In the genomic region with DNA sequence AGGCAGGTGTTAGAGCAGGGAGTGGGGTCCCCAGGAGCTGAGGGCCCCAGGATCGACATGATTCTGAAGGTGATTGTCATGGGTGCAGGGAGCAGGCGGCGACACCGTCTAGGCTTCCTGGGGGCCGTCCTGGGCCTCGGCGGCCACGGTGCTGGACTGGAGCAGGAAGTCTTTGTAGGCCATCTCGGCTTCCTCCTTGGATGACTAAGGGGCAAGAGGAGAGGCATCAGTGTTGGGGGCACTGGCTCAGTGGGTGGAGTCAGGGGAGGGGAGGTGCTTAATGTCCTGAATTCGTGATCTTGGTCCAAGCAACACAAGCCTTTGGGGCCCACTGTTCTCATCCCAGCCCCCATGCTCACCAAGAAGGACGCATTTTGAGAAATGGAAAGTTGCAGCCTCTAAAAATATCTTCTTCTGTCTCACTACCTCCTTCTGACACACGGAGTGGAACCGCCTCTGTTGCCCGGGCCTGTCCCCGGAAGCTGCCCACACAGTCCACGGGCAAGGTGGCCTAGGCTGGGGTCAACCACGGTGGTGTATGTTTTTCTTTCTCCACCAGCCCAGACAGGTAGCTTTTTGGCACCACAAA, we compare ENCODE assay signal across 8 cellular contexts. TPM values are rescaled to one million over a fixed set of nuclear protein-coding genes. Genes with fewer than 3 reads are reported as not detected.
DNase-seq lines count a peak whose midpoint lies in the region; ATAC-seq and TF ChIP-seq lines count a peak whose summit lies in the region.

No MANE protein-coding gene starts in this region.

- H3K36me3 ChIP-seq in BLaER1 treated with 17β-estradiol and CSF1 and Interleukin-3, amounts not matched to agents 10 nM and 100 nM = no peaks in the 10 kb centered on the region
- no peaks in the 10 kb centered on the region for H3K36me3 ChIP-seq in upper lobe of right lung

- DNase-seq in activated CD8-positive, alpha-beta memory T cell treated with anti-CD3 and anti-CD28 coated beads, Interleukin-2, amount 50 U/mL, for 4 hours = peak; percentile 47
- DNase-seq in upper lobe of right lung (no peak), SW480 (ENCODE audit: low spot score) (no peak), iPS-NIHi11 (ENCODE audit: low spot score) (no peak), ecto neural progenitor cell (ENCODE audit: low spot score) (no peak)

- peaks cover 32 to 84% (median 65%) of the 10 kb centered on the region in 10 experiments for H3K4me1 ChIP-seq in BLaER1 treated with 17β-estradiol and CSF1 and Interleukin-3, amounts not matched to agents 10 nM and 100 nM
- no peaks in the 10 kb centered on the region for H3K4me1 ChIP-seq in upper lobe of right lung

- TF ChIP-seq CTCF in upper lobe of right lung (IDR thresholded peaks at IDR 0.05) = no peak

- peak overlapping the region; percentile 19 to 70 (median 58); a peak in 17 of 22 replicates for H3K9ac ChIP-seq in BLaER1 treated with 17β-estradiol and CSF1 and Interleukin-3, amounts not matched to agents 10 nM and 100 nM

- intact Hi-C loops in upper lobe of right lung (cut with DNase I) = no loop called here

- H3K4me2 ChIP-seq in BLaER1 treated with 17β-estradiol and CSF1 and Interleukin-3, amounts not matched to agents 10 nM and 100 nM = peak overlapping the region; percentile 75 to 88 (median 83)

- H4K20me1 ChIP-seq in BLaER1 treated with 17β-estradiol and CSF1 and Interleukin-3, amounts not matched to agents 10 nM and 100 nM = no peaks in the 10 kb centered on the region

- H3K27ac ChIP-seq in BLaER1 treated with 17β-estradiol and CSF1 and Interleukin-3, amounts not matched to agents 10 nM and 100 nM = peak overlapping the region; percentile 60 to 88 (median 79)
- H3K27ac ChIP-seq in upper lobe of right lung = no peak overlapping the region

- peak overlapping the region in 6 of 10 experiments; percentile 6 to 25 (median 18); a peak in 6 of 20 replicates for H3K4me3 ChIP-seq in BLaER1 treated with 17β-estradiol and CSF1 and Interleukin-3, amounts not matched to agents 10 nM and 100 nM
- H3K4me3 ChIP-seq in upper lobe of right lung = no peak overlapping the region

- ATAC-seq in GM18909 (IDR thresholded peaks at IDR 0.05; ENCODE audit: poor library complexity, unreplicated experiment) = peak; percentile 79
- peak; percentile 71 for ATAC-seq in HG03045 (IDR thresholded peaks at IDR 0.05; ENCODE audit: unreplicated experiment)
- ATAC-seq in upper lobe of right lung = peak; percentile 42

- H3K9me3 ChIP-seq in BLaER1 treated with 17β-estradiol and CSF1 and Interleukin-3, amounts not matched to agents 10 nM and 100 nM (replicated peaks in 1 of 11) = no peaks in the 10 kb centered on the region
- no peaks in the 10 kb centered on the region for H3K9me3 ChIP-seq in upper lobe of right lung

- no peaks in the 10 kb centered on the region for H3K27me3 ChIP-seq in BLaER1 treated with 17β-estradiol and CSF1 and Interleukin-3, amounts not matched to agents 10 nM and 100 nM
- no peaks in the 10 kb centered on the region for H3K27me3 ChIP-seq in upper lobe of right lung

RNA-seq across cellular contexts. Expression of gene FCMR, which starts 8.6 kb away (rescaled TPM):
- 12.6 TPM for total RNA-seq in upper lobe of right lung

RNA-seq across cellular contexts. Expression of gene PIGR, which starts 16.0 kb away (rescaled TPM):
- 700 TPM for total RNA-seq in upper lobe of right lung

RNA-seq across cellular contexts. Expression of gene IL24, which starts 33.1 kb away (rescaled TPM):
- not detected for total RNA-seq in upper lobe of right lung

RNA-seq across cellular contexts. Expression of gene FCAMR, which starts 40.0 kb away (rescaled TPM):
- total RNA-seq in upper lobe of right lung = not detected
